In genomic region chr3:53082736-53083135, GRCh38 we compare ENCODE assay signal across 24 cellular contexts.
"Had no signal": no experiment of that assay in that cellular context is flagged by ENCODE, and none has a peak within 500 bp of the region (broad histone marks: within the 10 kb centered on the region; RNA-seq: fewer than 3 reads in every experiment).

No MANE protein-coding gene starts in this region.

- H3K27ac Mint-ChIP-seq: nephron; neural progenitor cell; stimulated activated effector memory CD8-positive, alpha-beta T cell treated with anti-CD3 and anti-CD28 coated beads, Interleukin-12 subunit alpha, Interleukin-12 subunit beta, amount 100 ng/mL, for 72 hours had no signal

- H3K4me3 Mint-ChIP-seq: naive thymus-derived CD4-positive, alpha-beta T cell; nephron; neural progenitor cell; stimulated activated effector memory CD8-positive, alpha-beta T cell treated with anti-CD3 and anti-CD28 coated beads, Interleukin-12 subunit alpha, Interleukin-12 subunit beta, amount 100 ng/mL, for 72 hours had no signal

- H3K36me3 Mint-ChIP-seq: neural progenitor cell had no signal

- H3K4me1 Mint-ChIP-seq: nephron; stimulated activated effector memory CD8-positive, alpha-beta T cell treated with anti-CD3 and anti-CD28 coated beads, Interleukin-12 subunit alpha, Interleukin-12 subunit beta, amount 100 ng/mL, for 72 hours had no signal

- ATAC-seq: naive thymus-derived CD4-positive, alpha-beta T cell; stimulated activated effector memory CD8-positive, alpha-beta T cell treated with anti-CD3 and anti-CD28 coated beads, Interleukin-12 subunit alpha, Interleukin-12 subunit beta, amount 100 ng/mL, for 72 hours had no signal

- H3K27me3 Mint-ChIP-seq: naive thymus-derived CD4-positive, alpha-beta T cell had no signal

- DNase-seq: colonic mucosa; dermis blood vessel endothelial cell; effector memory CD4-positive, alpha-beta T cell; esophagus squamous epithelium; foreskin melanocyte; glutamatergic neuron; hippocampal formation; kidney glomerular epithelial cell; mesenchymal stem cell; naive thymus-derived CD4-positive, alpha-beta T cell; sigmoid colon; stimulated activated CD4-positive, alpha-beta T cell treated with anti-CD3 and anti-CD28 coated beads, Interleukin-2, amount 100 ng/mL, for 24 hours; stimulated activated CD4-positive, alpha-beta T cell treated with anti-CD3 and anti-CD28 coated beads, Interleukin-4, amount 100 ng/mL, for 24 hours; stimulated activated naive CD4-positive, alpha-beta T cell treated with Interleukin-2 at 50 U/mL for 16 hours; stomach; thyroid gland; trophoblast cell had no signal

- H3K4me3 ChIP-seq: colonic mucosa, esophagus squamous epithelium, heart right ventricle, neural progenitor cell, prostate gland, right atrium auricular region, sigmoid colon, stomach, thyroid gland had no signal

- H3K27ac ChIP-seq: colonic mucosa, esophagus squamous epithelium, neural progenitor cell, parathyroid adenoma, prostate gland, thyroid gland had no signal

- H3K9me3 Mint-ChIP-seq: naive thymus-derived CD4-positive, alpha-beta T cell; nephron; neural progenitor cell; stimulated activated effector memory CD8-positive, alpha-beta T cell treated with anti-CD3 and anti-CD28 coated beads, Interleukin-12 subunit alpha, Interleukin-12 subunit beta, amount 100 ng/mL, for 72 hours had no signal
